ENCODE assay signal across 38 cellular contexts in the genomic region with DNA sequence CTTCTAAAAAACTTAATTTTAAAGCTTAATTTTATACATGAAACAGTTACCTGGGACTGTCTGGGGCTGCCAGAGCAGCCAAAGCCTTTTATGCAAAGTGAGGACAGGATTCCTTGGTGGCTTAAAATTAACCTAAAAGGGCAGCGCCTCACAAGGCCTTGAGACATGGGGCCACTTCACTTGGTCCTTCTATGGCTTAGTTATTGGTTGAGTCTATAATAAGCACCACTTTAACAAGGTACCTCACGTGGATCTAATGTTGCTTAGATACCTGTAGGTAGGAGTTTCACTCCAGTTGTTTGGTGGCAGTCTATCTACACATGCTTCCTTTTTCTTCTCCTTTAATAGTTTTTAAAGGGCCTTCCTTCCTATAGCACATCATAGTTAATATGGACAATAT.
"Had no signal": no experiment of that assay in that cellular context is flagged by ENCODE, and none has a peak within 500 bp of the region (broad histone marks: within the 10 kb centered on the region; RNA-seq: fewer than 3 reads in every experiment).

No MANE protein-coding gene starts in this region.

- H3K27me3 Mint-ChIP-seq: activated naive CD4-positive, alpha-beta T cell treated with anti-CD3 and anti-CD28 coated beads, Interleukin-2, amount 10 ng/mL, durations not matched to agents 7 days and 5 days; activated naive CD4-positive, alpha-beta T cell treated with anti-CD3 and anti-CD28 coated beads, Interleukin-2, amount 50 U/mL, for 24 hours; activated naive CD8-positive, alpha-beta T cell; activated naive CD8-positive, alpha-beta T cell treated with anti-CD3 and anti-CD28 coated beads for 36 hours; activated naive CD8-positive, alpha-beta T cell treated with anti-CD3 and anti-CD28 coated beads, Interleukin-2, amount 10 ng/mL, durations not matched to agents 7 days and 5 days; activated naive CD8-positive, alpha-beta T cell treated with anti-CD3 and anti-CD28 coated beads, Interleukin-2, amount 50 U/mL, for 24 hours; activated T-cell treated with anti-CD3 and anti-CD28 coated beads, Interleukin-2, amount 50 U/mL, for 24 hours; activated T-helper 17 cell treated with anti-CD3 and anti-CD28 coated beads, Interleukin-2, amount 50 U/mL, for 72 hours; brain; central memory CD8-positive, alpha-beta T cell had no signal

- H3K9me3 Mint-ChIP-seq: activated naive CD4-positive, alpha-beta T cell treated with anti-CD3 and anti-CD28 coated beads for 36 hours; activated naive CD4-positive, alpha-beta T cell treated with anti-CD3 and anti-CD28 coated beads, Interleukin-2, amount 10 ng/mL, durations not matched to agents 7 days and 5 days; activated naive CD4-positive, alpha-beta T cell treated with anti-CD3 and anti-CD28 coated beads, Interleukin-2, amount 50 U/mL, for 24 hours; activated naive CD4-positive, alpha-beta T cell treated with anti-CD3 and anti-CD28 coated beads, Interleukin-2, amount 50 U/mL, for 72 hours; activated naive CD8-positive, alpha-beta T cell treated with anti-CD3 and anti-CD28 coated beads for 36 hours; activated naive CD8-positive, alpha-beta T cell treated with anti-CD3 and anti-CD28 coated beads, Interleukin-2, amount 10 ng/mL, durations not matched to agents 7 days and 5 days; activated naive CD8-positive, alpha-beta T cell treated with anti-CD3 and anti-CD28 coated beads, Interleukin-2, amount 50 U/mL, for 24 hours; activated T-cell treated with anti-CD3 and anti-CD28 coated beads, Interleukin-2, amount 50 U/mL, for 24 hours; activated T-cell treated with anti-CD3 and anti-CD28 coated beads, Interleukin-2, amount 50 U/mL, for 4 hours; activated T-cell treated with anti-CD3 and anti-CD28 coated beads, Interleukin-2, amount 50 U/mL, for 72 hours; activated T-helper 1 cell treated with anti-CD3 and anti-CD28 coated beads, Interleukin-12 subunit alpha, Interleukin-12 subunit beta, Interleukin-2, Interleukin-4 antibody, amounts not matched to agents 30 ng/mL and 10 ng/mL and 1 ng/mL, durations not matched to agents 14 hours and 24 hours and 36 hours; activated T-helper 17 cell treated with anti-CD3 and anti-CD28 coated beads, Interleukin-2, amount 50 U/mL, for 72 hours; activated T-helper 2 cell treated with anti-CD3 and anti-CD28 coated beads, Interferon-gamma antibody, Interleukin-2, Interleukin-4, amounts not matched to agents 10 μg/mL and 5 μg/mL and 100 μg/mL, durations not matched to agents 14 hours and 24 hours and 36 hours; brain; central memory CD8-positive, alpha-beta T cell had no signal

- H3K4me3 ChIP-seq: adrenal gland, ascending aorta, body of pancreas, breast epithelium, cardiac muscle cell had no signal

- H3K27ac ChIP-seq: adrenal gland, ascending aorta, body of pancreas, brain microvascular endothelial cell, breast epithelium, cardiac muscle cell had no signal

- ATAC-seq: activated naive CD4-positive, alpha-beta T cell treated with anti-CD3 and anti-CD28 coated beads, Interleukin-2, amount 50 U/mL, for 72 hours; activated naive CD8-positive, alpha-beta T cell treated with anti-CD3 and anti-CD28 coated beads, Interleukin-2, amount 50 U/mL, for 24 hours; activated T-cell treated with anti-CD3 and anti-CD28 coated beads, Interleukin-2, amount 50 U/mL, for 4 hours; activated T-cell treated with anti-CD3 and anti-CD28 coated beads, Interleukin-2, amount 50 U/mL, for 72 hours; activated T-helper 17 cell treated with anti-CD3 and anti-CD28 coated beads, Interleukin-2, amount 50 U/mL, for 72 hours; body of pancreas had no signal

- H3K4me1 Mint-ChIP-seq: activated naive CD4-positive, alpha-beta T cell treated with anti-CD3 and anti-CD28 coated beads, Interleukin-2, amount 10 ng/mL, durations not matched to agents 7 days and 5 days; activated naive CD4-positive, alpha-beta T cell treated with anti-CD3 and anti-CD28 coated beads, Interleukin-2, amount 50 U/mL, for 24 hours; activated naive CD8-positive, alpha-beta T cell treated with anti-CD3 and anti-CD28 coated beads for 36 hours; activated naive CD8-positive, alpha-beta T cell treated with anti-CD3 and anti-CD28 coated beads, Interleukin-2, amount 10 ng/mL, durations not matched to agents 7 days and 5 days; activated naive CD8-positive, alpha-beta T cell treated with anti-CD3 and anti-CD28 coated beads, Interleukin-2, amount 50 U/mL, for 24 hours; brain had no signal

- H3K36me3 ChIP-seq: breast epithelium had no signal

- H3K9me3 ChIP-seq: adrenal gland, ascending aorta, body of pancreas, breast epithelium had no signal

- H3K4me1 ChIP-seq: adrenal gland, ascending aorta, body of pancreas, breast epithelium had no signal

- H3K4me3 Mint-ChIP-seq: activated naive CD4-positive, alpha-beta T cell treated with anti-CD3 and anti-CD28 coated beads for 36 hours; activated naive CD4-positive, alpha-beta T cell treated with anti-CD3 and anti-CD28 coated beads, Interleukin-2, amount 10 ng/mL, durations not matched to agents 7 days and 5 days; activated naive CD4-positive, alpha-beta T cell treated with anti-CD3 and anti-CD28 coated beads, Interleukin-2, amount 50 U/mL, for 24 hours; activated naive CD8-positive, alpha-beta T cell; activated naive CD8-positive, alpha-beta T cell treated with anti-CD3 and anti-CD28 coated beads for 36 hours; activated naive CD8-positive, alpha-beta T cell treated with anti-CD3 and anti-CD28 coated beads, Interleukin-2, amount 10 ng/mL, durations not matched to agents 7 days and 5 days; activated naive CD8-positive, alpha-beta T cell treated with anti-CD3 and anti-CD28 coated beads, Interleukin-2, amount 50 U/mL, for 24 hours; activated T-cell treated with anti-CD3 and anti-CD28 coated beads, Interleukin-2, amount 50 U/mL, for 24 hours; activated T-cell treated with anti-CD3 and anti-CD28 coated beads, Interleukin-2, amount 50 U/mL, for 4 hours; activated T-cell treated with anti-CD3 and anti-CD28 coated beads, Interleukin-2, amount 50 U/mL, for 72 hours; activated T-helper 1 cell treated with anti-CD3 and anti-CD28 coated beads, Interleukin-12 subunit alpha, Interleukin-12 subunit beta, Interleukin-2, Interleukin-4 antibody, amounts not matched to agents 30 ng/mL and 10 ng/mL and 1 ng/mL, durations not matched to agents 14 hours and 24 hours and 36 hours; activated T-helper 17 cell treated with anti-CD3 and anti-CD28 coated beads, Interleukin-2, amount 50 U/mL, for 72 hours; brain; central memory CD8-positive, alpha-beta T cell had no signal

- H3K27me3 ChIP-seq: adrenal gland, ascending aorta, body of pancreas, brain microvascular endothelial cell, breast epithelium, cardiac muscle cell had no signal

- H3K27ac Mint-ChIP-seq: activated naive CD4-positive, alpha-beta T cell treated with anti-CD3 and anti-CD28 coated beads for 36 hours; activated naive CD4-positive, alpha-beta T cell treated with anti-CD3 and anti-CD28 coated beads, Interleukin-2, amount 10 ng/mL, durations not matched to agents 7 days and 5 days; activated naive CD4-positive, alpha-beta T cell treated with anti-CD3 and anti-CD28 coated beads, Interleukin-2, amount 50 U/mL, for 24 hours; activated naive CD4-positive, alpha-beta T cell treated with anti-CD3 and anti-CD28 coated beads, Interleukin-2, amount 50 U/mL, for 72 hours; activated naive CD8-positive, alpha-beta T cell; activated naive CD8-positive, alpha-beta T cell treated with anti-CD3 and anti-CD28 coated beads for 36 hours; activated naive CD8-positive, alpha-beta T cell treated with anti-CD3 and anti-CD28 coated beads, Interleukin-2, amount 10 ng/mL, durations not matched to agents 7 days and 5 days; activated naive CD8-positive, alpha-beta T cell treated with anti-CD3 and anti-CD28 coated beads, Interleukin-2, amount 50 U/mL, for 24 hours; activated T-cell treated with anti-CD3 and anti-CD28 coated beads, Interleukin-2, amount 50 U/mL, for 24 hours; activated T-cell treated with anti-CD3 and anti-CD28 coated beads, Interleukin-2, amount 50 U/mL, for 72 hours; activated T-helper 1 cell treated with anti-CD3 and anti-CD28 coated beads, Interleukin-12 subunit alpha, Interleukin-12 subunit beta, Interleukin-2, Interleukin-4 antibody, amounts not matched to agents 30 ng/mL and 10 ng/mL and 1 ng/mL, durations not matched to agents 14 hours and 24 hours and 36 hours; activated T-helper 2 cell treated with anti-CD3 and anti-CD28 coated beads, Interferon-gamma antibody, Interleukin-2, Interleukin-4, amounts not matched to agents 10 μg/mL and 5 μg/mL and 100 μg/mL, durations not matched to agents 14 hours and 24 hours and 36 hours; brain had no signal

- DNase-seq: activated effector memory CD4-positive, alpha-beta T cell treated with anti-CD3 and anti-CD28 coated beads, Interleukin-2, amount 50 U/mL, for 16 hours; activated effector memory CD4-positive, alpha-beta T cell treated with Interleukin-2 at 50 U/mL for 16 hours; activated gamma-delta T cell; activated gamma-delta T cell treated with Interleukin-2 at 50 U/mL for 16 hours; activated naive CD4-positive, alpha-beta T cell; activated naive CD4-positive, alpha-beta T cell treated with anti-CD3 and anti-CD28 coated beads for 36 hours; activated naive CD4-positive, alpha-beta T cell treated with anti-CD3 and anti-CD28 coated beads, Interleukin-2, amount 10 ng/mL, durations not matched to agents 7 days and 5 days; activated naive CD4-positive, alpha-beta T cell treated with anti-CD3 and anti-CD28 coated beads, Interleukin-2, amount 50 U/mL, for 16 hours; activated naive CD4-positive, alpha-beta T cell treated with Interleukin-2 at 50 U/mL for 16 hours; activated naive CD8-positive, alpha-beta T cell treated with anti-CD3 and anti-CD28 coated beads for 36 hours; activated naive CD8-positive, alpha-beta T cell treated with anti-CD3 and anti-CD28 coated beads, Interleukin-2, amount 10 ng/mL, durations not matched to agents 7 days and 5 days; activated naive CD8-positive, alpha-beta T cell treated with anti-CD3 and anti-CD28 coated beads, Interleukin-2, amount 50 U/mL, for 24 hours; activated T-cell treated with anti-CD3 and anti-CD28 coated beads, Interleukin-2, amount 50 U/mL, for 1 hour; activated T-cell treated with anti-CD3 and anti-CD28 coated beads, Interleukin-2, amount 50 U/mL, for 24 hours; activated T-cell treated with anti-CD3 and anti-CD28 coated beads, Interleukin-2, amount 50 U/mL, for 4 hours; activated T-cell treated with anti-CD3 and anti-CD28 coated beads, Interleukin-2, amount 50 U/mL, for 48 hours; activated T-cell treated with anti-CD3 and anti-CD28 coated beads, Interleukin-2, amount 50 U/mL, for 72 hours; adrenal gland; amniotic stem cell; amygdala; anterior cingulate cortex; aorta; body of pancreas; brain microvascular endothelial cell; caudate nucleus; central memory CD4-positive, alpha-beta T cell; cerebellar nuclear complex had no signal
